2 cellular contexts compared by ENCODE assay signal in genomic region chr5:150301170-150301505, GRCh38.
TF ChIP-seq lines count a peak whose summit lies in the region.

No MANE protein-coding gene starts in this region.

TF ChIP-seq in A549, 52 proteins besides CTCF, POLR2A, EP300 and RAD21:
- TF ChIP-seq E2F6 (IDR thresholded peaks at IDR 0.05; ENCODE audit: borderline replicate concordance, low read depth), result no peak
- no peak for TF ChIP-seq ESRRA (IDR thresholded peaks at IDR 0.05; ENCODE audit: borderline replicate concordance, low read length)
TF ChIP-seq in A549: peak in this region for 0.

TF ChIP-seq in HepG2, 621 proteins besides CTCF, POLR2A, EP300 and RAD21:
- TF ChIP-seq MEIS2 (CRISPR knock-in tag; IDR thresholded peaks at IDR 0.05), result no peak
- no peak for TF ChIP-seq ETV6 (CRISPR knock-in tag; conservative IDR thresholded peaks at IDR 0.05)
- no peak for TF ChIP-seq RBAK (CRISPR knock-in tag; IDR thresholded peaks at IDR 0.05)
- no peak for TF ChIP-seq E2F2 (CRISPR knock-in tag; IDR thresholded peaks at IDR 0.05; ENCODE audit: borderline replicate concordance)
- TF ChIP-seq ATRX (CRISPR knock-in tag; IDR thresholded peaks at IDR 0.05; ENCODE audit: borderline replicate concordance), result no peak
- no peak for TF ChIP-seq ZNF292 (CRISPR knock-in tag; IDR thresholded peaks at IDR 0.05; ENCODE audit: borderline replicate concordance, low read depth)
- no peak for TF ChIP-seq ZNF891 (CRISPR knock-in tag; IDR thresholded peaks at IDR 0.05)
- no peak for TF ChIP-seq ZNF251 (CRISPR knock-in tag; IDR thresholded peaks at IDR 0.05)
